Comparison of ENCODE assay signal across 8 cellular contexts in genomic region chr16:28974007-28974436, GRCh38. TPM values are rescaled to one million over a fixed set of nuclear protein-coding genes. Genes with fewer than 3 reads are reported as not detected.
DNase-seq lines count a peak whose midpoint lies in the region; ATAC-seq and TF ChIP-seq lines count a peak whose summit lies in the region.

No MANE protein-coding gene starts in this region.

- H3K4me3 Mint-ChIP-seq in activated CD4-positive, alpha-beta T cell treated with anti-CD3 and anti-CD28 coated beads, Interleukin-2, amount 10 ng/mL, durations not matched to agents 7 days and 5 days: peak overlapping the region; percentile 99

- H3K4me1 Mint-ChIP-seq in activated CD4-positive, alpha-beta T cell treated with anti-CD3 and anti-CD28 coated beads, Interleukin-2, amount 10 ng/mL, durations not matched to agents 7 days and 5 days: peaks cover 39% of the 10 kb centered on the region

- H3K4me1 ChIP-seq in esophagus (ENCODE audit: control insufficient read depth in 2 of 2, insufficient read depth in 2 of 2, low read length in 1 of 2) (peaks cover 0 to 4% of the 10 kb centered on the region in 2 donors), mucosa of descending colon (ENCODE audit: low read depth) (peaks cover 12% of the 10 kb centered on the region), tibial nerve (peaks cover 0 to 33% (median 12%) of the 10 kb centered on the region in 4 donors)

- H3K27me3 ChIP-seq in esophagus (ENCODE audit: control insufficient read depth in 1 of 2, insufficient read depth in 2 of 2, low read length in 2 of 2) (no peaks in the 10 kb centered on the region), tibial nerve (no peaks in the 10 kb centered on the region)

- H3K9me3 ChIP-seq in esophagus (ENCODE audit: control insufficient read depth in 2 of 2, insufficient read depth in 1 of 2, low read depth in 1 of 2, low read length in 1 of 2) (no peaks in the 10 kb centered on the region), mucosa of descending colon (no peaks in the 10 kb centered on the region), tibial nerve (no peaks in the 10 kb centered on the region)

- no peak for TF ChIP-seq EP300 in tibial nerve (IDR thresholded peaks at IDR 0.05)

- 0% methylated on average over 17 of the region's 17 CpGs for WGBS in esophagus, 2 donors
- WGBS in tibial nerve, 2 donors: 0% methylated on average over 17 of the region's 17 CpGs

- POLR2A ChIA-PET in activated CD4-positive, alpha-beta T cell treated with anti-CD3 and anti-CD28 coated beads, Interleukin-2, amount 10 ng/mL, durations not matched to agents 7 days and 5 days (lab: Charles Lee): interaction anchor here (0.5 kb wide), 1 partner anchor 10 kb away, joined by 3 read pairs; no protein-coding TSS in a partner anchor

- peak overlapping the region; percentile 95 for H3K27ac Mint-ChIP-seq in activated CD4-positive, alpha-beta T cell treated with anti-CD3 and anti-CD28 coated beads, Interleukin-2, amount 10 ng/mL, durations not matched to agents 7 days and 5 days

- TF ChIP-seq POLR2A in tibial nerve (IDR thresholded peaks at IDR 0.05): no peak

- H3K36me3 ChIP-seq in esophagus (ENCODE audit: control insufficient read depth in 2 of 2, insufficient read depth in 2 of 2, low read length in 1 of 2): peaks cover 0 to 9% of the 10 kb centered on the region in 2 donors
- H3K36me3 ChIP-seq in mucosa of descending colon (ENCODE audit: low read depth): no peaks in the 10 kb centered on the region
- peaks cover 0 to 27% (median 0%) of the 10 kb centered on the region in 3 donors for H3K36me3 ChIP-seq in tibial nerve

- H3K36me3 Mint-ChIP-seq in activated CD4-positive, alpha-beta T cell treated with anti-CD3 and anti-CD28 coated beads, Interleukin-2, amount 10 ng/mL, durations not matched to agents 7 days and 5 days (ENCODE audit: low read depth): peaks cover 11% of the 10 kb centered on the region

- H3K27me3 Mint-ChIP-seq in activated CD4-positive, alpha-beta T cell treated with anti-CD3 and anti-CD28 coated beads, Interleukin-2, amount 10 ng/mL, durations not matched to agents 7 days and 5 days: no peaks in the 10 kb centered on the region

- H3K4me3 ChIP-seq in esophagus (ENCODE audit: low read depth in 1 of 2, low read length in 2 of 2) (peak overlapping the region; percentile 65 to 91), mucosa of descending colon (peak overlapping the region; percentile 56), tibial nerve (peak overlapping the region; percentile 91 to 97 (median 94))

- intact Hi-C loops in mucosa of descending colon (cut with DNase I, micrococcal nuclease): no loop called here

- peak; percentile 74 for DNase-seq in EL
- peak; percentile 59 for DNase-seq in H4 (ENCODE audit: low spot score)
- DNase-seq in NCI-H146 treated with DMSO at 0.1 percent for 48 hours (lab: John Stamatoyannopoulos, UW; ENCODE audit: unreplicated experiment): peak; percentile 57
- no peak for DNase-seq in activated CD4-positive, alpha-beta T cell treated with anti-CD3 and anti-CD28 coated beads, Interleukin-2, amount 10 ng/mL, durations not matched to agents 7 days and 5 days
- DNase-seq in mucosa of descending colon: peak in 2 of 3 donors; percentile 55 to 69
- peak in 1 of 2 donors; percentile 51 for DNase-seq in tibial nerve (ENCODE audit: low spot score in 2 of 2)
- no peak for DNase-seq in GM19240 (ENCODE audit: insufficient read length, low spot score)

- ATAC-seq in mucosa of descending colon: peak; percentile 56

- TF ChIP-seq CTCF in mucosa of descending colon (IDR thresholded peaks at IDR 0.05) (peak; percentile 10), tibial nerve (IDR thresholded peaks at IDR 0.05) (peak; percentile 39 to 56 (median 45))

- peak overlapping the region; percentile 9 to 82 for H3K27ac ChIP-seq in esophagus (ENCODE audit: low read depth in 2 of 2, low read length in 1 of 2)
- H3K27ac ChIP-seq in tibial nerve: peak overlapping the region; percentile 85 to 93 (median 90)

- no peaks in the 10 kb centered on the region for H3K9me3 Mint-ChIP-seq in activated CD4-positive, alpha-beta T cell treated with anti-CD3 and anti-CD28 coated beads, Interleukin-2, amount 10 ng/mL, durations not matched to agents 7 days and 5 days

- CTCF ChIA-PET in activated CD4-positive, alpha-beta T cell treated with anti-CD3 and anti-CD28 coated beads, Interleukin-2, amount 10 ng/mL, durations not matched to agents 7 days and 5 days (lab: Charles Lee): interaction anchor here (0.7 to 1.9 kb wide), 11 partner anchors 13 to 138 kb away, joined by 3 to 6 read pairs (median 4); no protein-coding TSS in a partner anchor

RNA-seq across cellular contexts. Expression of gene SPNS1, which starts 0.6 kb away (rescaled TPM):
- total RNA-seq in H4 (2014; rRNA removed; shearing (Covaris generic)): 16.6 and 22.1 TPM in 2 replicates
- 10 to 100 TPM; 24.8 to 26.1 TPM for total RNA-seq in activated CD4-positive, alpha-beta T cell treated with anti-CD3 and anti-CD28 coated beads, Interleukin-2, amount 10 ng/mL, durations not matched to agents 7 days and 5 days
- polyA plus RNA-seq in esophagus: 10 to 100 TPM; 22.2 to 24.6 TPM
- total RNA-seq in mucosa of descending colon: 10 to 100 TPM; 28.2 to 31.0 (median 30.3) TPM
- 10 to 100 TPM in 3 of 4 donors, 1 to 10 TPM in 1; 9.8 to 38.4 (median 25.6) TPM for total RNA-seq in tibial nerve

RNA-seq across cellular contexts. Expression of gene LAT, which starts 10.8 kb away (rescaled TPM):
- total RNA-seq in H4 (2014; rRNA removed; shearing (Covaris generic)): 0.29 and 0.50 TPM in 2 replicates
- total RNA-seq in activated CD4-positive, alpha-beta T cell treated with anti-CD3 and anti-CD28 coated beads, Interleukin-2, amount 10 ng/mL, durations not matched to agents 7 days and 5 days: 100 to 1,000 TPM; 365 to 379 TPM
- 10 to 100 TPM in 1 of 2 donors, 1 to 10 TPM in 1; 7.4 to 13.6 TPM for polyA plus RNA-seq in esophagus
- total RNA-seq in mucosa of descending colon (10 to 100 TPM in 2 of 3 donors, 1 to 10 TPM in 1; 8.5 to 13.0 (median 11.6) TPM), tibial nerve (10 to 100 TPM in 3 of 4 donors, 1 to 10 TPM in 1; 9.4 to 15.3 (median 12.4) TPM)

RNA-seq across cellular contexts. Expression of gene NFATC2IP, which starts 23.3 kb away (rescaled TPM):
- total RNA-seq in H4 (2014; rRNA removed; shearing (Covaris generic)): 9.9 and 12.7 TPM in 2 replicates
- total RNA-seq in activated CD4-positive, alpha-beta T cell treated with anti-CD3 and anti-CD28 coated beads, Interleukin-2, amount 10 ng/mL, durations not matched to agents 7 days and 5 days: 100 to 1,000 TPM; 114 to 130 TPM
- polyA plus RNA-seq in esophagus: 10 to 100 TPM; 19.1 to 28.3 TPM
- total RNA-seq in mucosa of descending colon (10 to 100 TPM; 45.0 to 57.9 (median 50.9) TPM), tibial nerve (10 to 100 TPM; 32.1 to 34.5 (median 34.0) TPM)

RNA-seq across cellular contexts. Expression of gene CD19, which starts 42.3 kb away (rescaled TPM):
- total RNA-seq in H4 (2014; rRNA removed; shearing (Covaris generic)): not detected in 2 replicates
- total RNA-seq in activated CD4-positive, alpha-beta T cell treated with anti-CD3 and anti-CD28 coated beads, Interleukin-2, amount 10 ng/mL, durations not matched to agents 7 days and 5 days: under 1 TPM in 1 of 2 experiments, not detected in 1; 0.12 TPM
- polyA plus RNA-seq in esophagus: under 1 TPM; 0.22 to 0.41 TPM
- total RNA-seq in mucosa of descending colon (under 1 TPM; 0.29 to 0.65 (median 0.38) TPM), tibial nerve (1 to 10 TPM in 1 of 4 donors, under 1 TPM in 1, not detected in 2; 0.59 to 1.3 TPM)

RNA-seq across cellular contexts. Expression of gene RABEP2, which starts 49.0 kb away (rescaled TPM):
- 13.7 and 31.9 TPM in 2 replicates for total RNA-seq in H4 (2014; rRNA removed; shearing (Covaris generic))
- 10 to 100 TPM; 16.8 to 21.1 TPM for total RNA-seq in activated CD4-positive, alpha-beta T cell treated with anti-CD3 and anti-CD28 coated beads, Interleukin-2, amount 10 ng/mL, durations not matched to agents 7 days and 5 days
- 10 to 100 TPM; 23.5 to 46.9 TPM for polyA plus RNA-seq in esophagus
- total RNA-seq in mucosa of descending colon: 10 to 100 TPM; 35.1 to 43.2 (median 35.7) TPM
- 10 to 100 TPM; 30.3 to 57.0 (median 32.4) TPM for total RNA-seq in tibial nerve

Comparison
In these comparisons a context has a peak if more than half of its experiments do, and no peak if none do; other contexts are left out.
1. DNase-seq: peak in EL (single experiment), H4 (single experiment), NCI-H146 treated with DMSO at 0.1 percent for 48 hours (single experiment) and mucosa of descending colon (2 of 3); none in activated CD4-positive, alpha-beta T cell treated with anti-CD3 and anti-CD28 coated beads, Interleukin-2, amount 10 ng/mL, durations not matched to agents 7 days and 5 days (single experiment) and GM19240 (single experiment).
2. RNA of gene LAT, which starts 10.8 kb away (total RNA-seq): 365 to 379 TPM in activated CD4-positive, alpha-beta T cell treated with anti-CD3 and anti-CD28 coated beads, Interleukin-2, amount 10 ng/mL, durations not matched to agents 7 days and 5 days; 9.4 to 15.3 TPM in tibial nerve, 8.5 to 13.0 TPM in mucosa of descending colon and 0.29 to 0.50 TPM in H4; every median in the first group is over 10 times any median in the second.
3. Peak in every context shown above with its lines, with median percentiles within 50 percentile points of each other: H3K4me3 ChIP-seq.